Comparison of ENCODE assay signal across 8 cellular contexts in the genomic region with DNA sequence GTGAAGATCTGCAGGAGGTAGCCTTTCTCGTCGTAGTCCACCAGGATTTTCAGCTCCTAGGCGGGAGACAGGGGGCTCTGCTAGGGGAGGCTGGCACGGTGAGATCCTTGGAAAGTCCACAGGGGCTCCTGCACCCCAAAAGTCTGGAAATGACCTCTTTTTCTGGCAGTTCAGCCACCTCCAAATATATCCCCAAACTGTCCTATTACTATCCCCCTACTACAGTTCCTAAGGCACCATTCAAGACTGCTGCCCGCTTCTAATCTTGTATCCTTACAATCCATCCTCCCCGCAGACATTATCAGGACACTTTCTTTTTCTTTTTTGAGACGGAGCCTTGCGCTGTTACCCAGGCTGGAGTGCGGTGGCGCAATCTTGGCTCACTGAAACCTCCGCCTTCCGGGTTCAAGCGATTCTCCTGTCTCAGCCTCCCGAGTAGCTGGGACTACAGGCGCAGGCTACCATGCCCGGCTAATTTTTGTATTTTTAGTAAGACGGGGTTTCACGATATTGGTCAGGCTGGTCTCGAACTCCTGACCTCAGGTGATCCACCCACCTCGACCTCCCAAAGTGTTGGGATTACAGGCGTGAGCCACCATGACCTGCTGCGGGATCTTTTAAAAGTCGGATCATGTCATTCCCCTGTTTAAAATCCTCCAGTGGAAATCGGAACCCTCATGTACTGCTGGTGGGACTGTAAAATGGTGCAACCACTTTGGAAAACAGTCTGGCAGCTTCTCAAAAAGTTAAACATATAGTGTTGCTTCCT. TPM values are rescaled to one million over a fixed set of nuclear protein-coding genes. Genes with fewer than 3 reads are reported as not detected.
DNase-seq lines count a peak whose midpoint lies in the region; ATAC-seq and TF ChIP-seq lines count a peak whose summit lies in the region.

No MANE protein-coding gene starts in this region.

- peak overlapping the region; percentile 24 to 67 for H3K27ac ChIP-seq in uterus

- TF ChIP-seq CTCF in uterus (IDR thresholded peaks at IDR 0.05), result no peak

- peaks cover 5% of the 10 kb centered on the region for H3K4me1 ChIP-seq in adipocyte (ENCODE audit: control insufficient read depth, insufficient read depth, low read length)
- H3K4me1 ChIP-seq in uterus, result no peaks in the 10 kb centered on the region

- no peak for TF ChIP-seq POLR2A in uterus (IDR thresholded peaks at IDR 0.05)

- H3K9me3 ChIP-seq in adipocyte (ENCODE audit: control insufficient read depth, low read length), result no peaks in the 10 kb centered on the region
- H3K9me3 ChIP-seq in uterus, result no peaks in the 10 kb centered on the region

- peak overlapping the region; percentile 95 for H3K4me3 Mint-ChIP-seq in memory B cell

- no peaks in the 10 kb centered on the region for H3K9me3 Mint-ChIP-seq in memory B cell

- H3K36me3 Mint-ChIP-seq in memory B cell, result no peaks in the 10 kb centered on the region

- DNase-seq in Right ventricle myocardium superior (peak; percentile 54), left ventricle myocardium superior (no peak), adipocyte (ENCODE audit: low read depth) (no peak), memory B cell (ENCODE audit: low spot score in 2 of 2) (no peak), uterus (no peak), left colon (no peak), inferior parietal cortex (ENCODE audit: extremely low spot score) (no peak)

- no peaks in the 10 kb centered on the region for H3K27me3 ChIP-seq in adipocyte (replicated peaks; ENCODE audit: control insufficient read depth, insufficient read depth, low read length)
- no peaks in the 10 kb centered on the region for H3K27me3 ChIP-seq in uterus

- peak; percentile 1 for ATAC-seq in Right ventricle myocardium superior (ENCODE audit: poor library complexity)
- ATAC-seq in left ventricle myocardium superior, result no peak
- ATAC-seq in memory B cell (ENCODE audit: low read depth), result no peak
- no peak for ATAC-seq in left colon
- ATAC-seq in GM18909 (IDR thresholded peaks at IDR 0.05; ENCODE audit: poor library complexity, unreplicated experiment), result no peak

- intact Hi-C loops in Right ventricle myocardium superior (cut with DNase I) (no loop called here), left ventricle myocardium superior (cut with micrococcal nuclease) (no loop called here), uterus (cut with DNase I; ENCODE audit: low total_unique reads) (no loop called here), left colon (cut with DNase I, micrococcal nuclease) (no loop called here)

- peak overlapping the region; percentile 72 for H3K9ac ChIP-seq in adipocyte (ENCODE audit: low read length)

- H3K27me3 Mint-ChIP-seq in memory B cell, result no peaks in the 10 kb centered on the region

- peak overlapping the region; percentile 77 for H3K27ac Mint-ChIP-seq in memory B cell

- peak overlapping the region; percentile 76 for H3K4me3 ChIP-seq in adipocyte (ENCODE audit: low read length)
- peak overlapping the region; percentile 45 to 54 for H3K4me3 ChIP-seq in uterus

- peaks cover 13% of the 10 kb centered on the region for H3K4me1 Mint-ChIP-seq in memory B cell

- H3K36me3 ChIP-seq in adipocyte (ENCODE audit: control insufficient read depth, insufficient read depth, low read length, severe bottlenecking) (no peaks in the 10 kb centered on the region), uterus (no peaks in the 10 kb centered on the region)

RNA-seq across cellular contexts. Expression of a gene that starts 18.5 kb away (rescaled TPM):
- 2.7 TPM for total RNA-seq in Right ventricle myocardium superior
- total RNA-seq in left ventricle myocardium superior, result 2.2 TPM
- 1 to 10 TPM in 1 of 4 donors, not detected in 3; 1.9 TPM for total RNA-seq in uterus
- under 1 TPM in 1 of 2 donors, not detected in 1; 0.42 TPM for total RNA-seq in left colon

RNA-seq across cellular contexts. Expression of a gene that starts 36.4 kb away (rescaled TPM):
- total RNA-seq in Right ventricle myocardium superior (8.6 TPM), left ventricle myocardium superior (9.0 TPM), uterus (10 to 100 TPM in 1 of 4 donors, 1 to 10 TPM in 3; 1.3 to 63.6 (median 5.6) TPM), left colon (10 to 100 TPM; 24.6 to 27.5 TPM)

RNA-seq across cellular contexts. Expression of a gene that starts 46.7 kb away (rescaled TPM):
- total RNA-seq in Right ventricle myocardium superior (41.8 TPM), left ventricle myocardium superior (48.3 TPM), uterus (10 to 100 TPM in 3 of 4 donors, 1 to 10 TPM in 1; 5.1 to 27.6 (median 13.1) TPM), left colon (100 to 1,000 TPM in 1 of 2 donors, 10 to 100 TPM in 1; 60.3 to 148 TPM)

RNA-seq across cellular contexts. Expression of a gene that starts 48.4 kb away (rescaled TPM):
- total RNA-seq in Right ventricle myocardium superior (34.9 TPM), left ventricle myocardium superior (30.3 TPM), uterus (100 to 1,000 TPM in 1 of 4 donors, 10 to 100 TPM in 2, 1 to 10 TPM in 1; 2.4 to 312 (median 46.0) TPM), left colon (10 to 100 TPM; 48.0 to 49.5 TPM)
